Comparison of ENCODE assay signal across 18 cellular contexts in genomic region chr2:55864351-55865084, GRCh38. TPM values are rescaled to one million over a fixed set of nuclear protein-coding genes. Genes with fewer than 3 reads are reported as not detected.
A peak's percentile ranks its signal among the peaks of the same experiment; 100 is the strongest.
DNase-seq lines count a peak whose midpoint lies in the region; ATAC-seq, FAIRE-seq and TF ChIP-seq lines count a peak whose summit lies in the region.
"Had no signal": no experiment of that assay in that cellular context is flagged by ENCODE, and none has a peak within 500 bp of the region (broad histone marks: within the 10 kb centered on the region; RNA-seq: fewer than 3 reads in every experiment).

No MANE protein-coding gene starts in this region.

- H3K27ac Mint-ChIP-seq in HFFc6 = peak overlapping the region; percentile 98
- peak overlapping the region; percentile 41 for H3K27ac Mint-ChIP-seq in astrocyte (ENCODE audit: unreplicated experiment)
- H3K27ac Mint-ChIP-seq: B cell; CD4-positive, CD25-positive, alpha-beta regulatory T cell had no signal

- H3K9me3 ChIP-seq in astrocyte (ENCODE audit: insufficient read depth, low read depth, low read length) (no peaks in the 10 kb centered on the region), lower lobe of right lung (no peaks in the 10 kb centered on the region), thoracic aorta (no peaks in the 10 kb centered on the region)
- H3K9me3 ChIP-seq: Caco-2, MG63 had no signal

- no peak overlapping the region for H3K9ac ChIP-seq in astrocyte (ENCODE audit: low read length)

- H4K20me1 ChIP-seq in astrocyte (ENCODE audit: insufficient read depth, low read length) = no peaks in the 10 kb centered on the region

- H3K4me2 ChIP-seq in astrocyte (ENCODE audit: low read length) = no peak overlapping the region

- TF ChIP-seq CTCF in HFFc6 (IDR thresholded peaks at IDR 0.05) (no peak), astrocyte (IDR thresholded peaks at IDR 0.05; ENCODE audit: insufficient read depth, low read depth, low read length) (no peak), lower lobe of right lung (IDR thresholded peaks at IDR 0.05) (no peak), thoracic aorta (IDR thresholded peaks at IDR 0.05) (no peak)

- H3K27me3 ChIP-seq in astrocyte (ENCODE audit: insufficient read depth, low read length) (no peaks in the 10 kb centered on the region), lower lobe of right lung (ENCODE audit: low read depth) (no peaks in the 10 kb centered on the region), thoracic aorta (replicated peaks; ENCODE audit: insufficient read depth) (no peaks in the 10 kb centered on the region)
- H3K27me3 ChIP-seq: MG63 had no signal

- H3K4me3 ChIP-seq in astrocyte (ENCODE audit: insufficient read depth, low read depth, low read length) (no peak overlapping the region), lower lobe of right lung (no peak overlapping the region), thoracic aorta (no peak overlapping the region)
- H3K4me3 ChIP-seq: MG63 had no signal

- H3K9me3 Mint-ChIP-seq in HFFc6 (no peaks in the 10 kb centered on the region), astrocyte (ENCODE audit: unreplicated experiment) (no peaks in the 10 kb centered on the region)

- H3K4me1 ChIP-seq in astrocyte (ENCODE audit: insufficient read depth, low read length) = peaks cover 25% of the 10 kb centered on the region
- peaks cover 27% of the 10 kb centered on the region for H3K4me1 ChIP-seq in lower lobe of right lung
- peaks cover 27 to 92% of the 10 kb centered on the region in 2 donors for H3K4me1 ChIP-seq in thoracic aorta (ENCODE audit: control insufficient read depth in 1 of 2, low read depth in 2 of 2)
- H3K4me1 ChIP-seq: Caco-2 had no signal

- no peak overlapping the region for H3K4me3 Mint-ChIP-seq in HFFc6
- no peak overlapping the region for H3K4me3 Mint-ChIP-seq in astrocyte (ENCODE audit: unreplicated experiment)
- H3K4me3 Mint-ChIP-seq: B cell; CD4-positive, CD25-positive, alpha-beta regulatory T cell had no signal

- H3K27me3 Mint-ChIP-seq in HFFc6 (ENCODE audit: insufficient read depth) (no peaks in the 10 kb centered on the region; the same call in 1 of the 2 replicates), astrocyte (ENCODE audit: low read depth, unreplicated experiment) (no peaks in the 10 kb centered on the region)

- H3K4me1 Mint-ChIP-seq in HFFc6 (ENCODE audit: low read depth) (peaks cover 66% of the 10 kb centered on the region), astrocyte (ENCODE audit: low read depth, unreplicated experiment) (peaks cover 28% of the 10 kb centered on the region)
- H3K4me1 Mint-ChIP-seq: B cell; CD4-positive, CD25-positive, alpha-beta regulatory T cell had no signal

- H3K36me3 ChIP-seq in astrocyte (ENCODE audit: insufficient read depth, low read length) (peaks cover 4% of the 10 kb centered on the region), lower lobe of right lung (no peaks in the 10 kb centered on the region), thoracic aorta (peaks cover 12% of the 10 kb centered on the region)

- H3K79me2 ChIP-seq in astrocyte (ENCODE audit: insufficient read depth, low read length) = no peaks in the 10 kb centered on the region

- DNase-seq in HFFc6 = no peak
- DNase-seq in astrocyte (ENCODE audit: low read depth) = no peak
- DNase-seq in lower lobe of right lung = no peak
- DNase-seq in thoracic aorta (ENCODE audit: low spot score) = no peak
- no peak for DNase-seq in NOMO-1 (lab: John Stamatoyannopoulos, UW; ENCODE audit: unreplicated experiment in 2 of 2)
- DNase-seq: Caco-2; CD4-positive, CD25-positive, alpha-beta regulatory T cell; DMS153; MG63; NCI-H1092; NCI-H146; NCI-H510A treated with DMSO at 0.1 percent for 48 hours; Right ventricle myocardium superior had no signal

- intact Hi-C loops in lower lobe of right lung (cut with DNase I) = no loop called here

- no peak overlapping the region for H2AFZ ChIP-seq in astrocyte (ENCODE audit: low read depth, low read length)

- ATAC-seq in lower lobe of right lung = no peak
- no peak for ATAC-seq in thoracic aorta (ENCODE audit: insufficient number of reproducible peaks, low FRiP score, low read depth)
- no peak for ATAC-seq in GM18870 (IDR thresholded peaks at IDR 0.05; ENCODE audit: unreplicated experiment)
- no peak for ATAC-seq in activated CD4-positive, CD25-positive, alpha-beta regulatory T cell treated with anti-CD3 and anti-CD28 coated beads, Interleukin-2, amount 50 U/mL, for 24 hours
- ATAC-seq: HepG2 had no signal

- H3K36me3 Mint-ChIP-seq in HFFc6 (ENCODE audit: low read depth) (no peaks in the 10 kb centered on the region), astrocyte (ENCODE audit: low read depth, unreplicated experiment) (peaks cover 6% of the 10 kb centered on the region)
- H3K36me3 Mint-ChIP-seq: CD4-positive, CD25-positive, alpha-beta regulatory T cell had no signal

- H3K27ac ChIP-seq in astrocyte (ENCODE audit: low read depth, low read length) (peak overlapping the region; percentile 92), lower lobe of right lung (peak overlapping the region; percentile 19), thoracic aorta (peak overlapping the region; percentile 89 to 93)

- FAIRE-seq in astrocyte (lab: Jason Lieb, UNC) = no peak
- FAIRE-seq: GM19239, HepG2 had no signal

RNA-seq across cellular contexts. Expression of gene EFEMP1, which starts 59.1 kb away (rescaled TPM):
- total RNA-seq in HFFc6 (2021; fragmentation: NEBNext Ultra II Directional; extraction: Animal tissue kit (Norgen Biotek cat#: 25700)) = 10 to 100 TPM; 42.1 to 63.5 (median 51.9) TPM
- total RNA-seq in astrocyte (146 and 155 TPM in 2 replicates), lower lobe of right lung (219 TPM), thoracic aorta (1,000 to 10,000 TPM; 1,782 to 2,754 TPM)
- total RNA-seq: B cell; Caco-2; CD4-positive, CD25-positive, alpha-beta regulatory T cell; HepG2 had no signal

Comparison
In these comparisons a context has a peak if more than half of its experiments do, and no peak if none do; other contexts are left out.
1. H3K27ac ChIP-seq: peak in every context shown above with its lines; median percentile 92 in astrocyte; 91 in thoracic aorta; 19 in lower lobe of right lung.